13 cellular contexts compared by ENCODE assay signal in the genomic region with DNA sequence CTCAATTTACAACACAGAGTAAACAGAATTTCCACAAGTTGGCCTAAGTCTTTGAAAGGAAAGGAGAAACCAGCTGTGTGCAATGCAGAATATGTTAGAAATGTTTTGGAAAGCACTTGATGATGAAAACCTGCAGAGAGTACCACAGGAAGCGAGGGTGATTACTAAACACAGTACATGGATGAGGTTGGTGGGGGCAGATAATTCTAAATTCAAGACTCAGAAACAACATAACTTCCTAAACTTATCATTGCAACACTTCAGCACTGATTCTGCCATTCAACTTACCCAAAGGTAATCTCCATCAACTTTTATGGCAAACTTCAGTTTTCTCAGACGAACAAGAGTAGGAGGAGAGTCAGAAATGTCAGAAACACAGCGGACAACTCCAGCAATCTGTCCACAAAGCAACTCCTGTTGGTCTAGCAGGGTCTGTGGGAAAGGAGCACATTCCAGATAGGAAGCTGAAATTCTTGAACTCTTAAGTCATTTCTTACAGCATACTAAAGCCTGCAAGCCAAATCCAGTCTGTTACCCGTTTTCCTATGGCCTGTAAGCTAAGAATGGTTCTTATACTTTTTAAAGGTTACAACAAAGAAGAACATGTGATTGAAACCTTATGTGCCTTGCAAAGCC. TPM values are rescaled to one million over a fixed set of nuclear protein-coding genes. Genes with fewer than 3 reads are reported as not detected.
DNase-seq lines count a peak whose midpoint lies in the region.
"Had no signal": no experiment of that assay in that cellular context is flagged by ENCODE, and none has a peak within 500 bp of the region (broad histone marks: within the 10 kb centered on the region; RNA-seq: fewer than 3 reads in every experiment).

No MANE protein-coding gene starts in this region.

- H3K79me1 ChIP-seq in mesendoderm (ENCODE audit: low read length) = peaks cover 9% of the 10 kb centered on the region

- H3K79me2 ChIP-seq in mesendoderm (ENCODE audit: control insufficient read depth, insufficient read depth, low read length) = no peaks in the 10 kb centered on the region

- H2AK5ac ChIP-seq in mesendoderm (ENCODE audit: low read length) = no peak overlapping the region

- H3K4me1 ChIP-seq in HUES48 (ENCODE audit: control insufficient read depth, insufficient read depth, low read length) = peaks cover 7% of the 10 kb centered on the region; the same call in 1 of the 2 replicates
- H3K4me1 ChIP-seq in mesendoderm (ENCODE audit: control insufficient read depth, low read depth, low read length) = no peaks in the 10 kb centered on the region

- no peaks in the 10 kb centered on the region for H3K9me3 ChIP-seq in HUES48 (ENCODE audit: control insufficient read depth, insufficient read depth, low read length)
- H3K9me3 ChIP-seq: Caco-2 had no signal

- H3K27ac ChIP-seq in HUES48 (ENCODE audit: low read depth, low read length) = peak overlapping the region; percentile 46
- no peak overlapping the region for H3K27ac ChIP-seq in mesendoderm (ENCODE audit: low read depth, low read length)

- H3K23ac ChIP-seq in mesendoderm (ENCODE audit: low read length) = no peak overlapping the region

- H3K4me1 Mint-ChIP-seq in activated T-helper 2 cell treated with anti-CD3 and anti-CD28 coated beads, Interferon-gamma antibody, Interleukin-2, Interleukin-4, amounts not matched to agents 10 μg/mL and 5 μg/mL and 100 μg/mL, durations not matched to agents 14 hours and 24 hours and 36 hours (ENCODE audit: low read depth) = peaks cover 51% of the 10 kb centered on the region

- H2BK15ac ChIP-seq in mesendoderm (replicated peaks; ENCODE audit: low read depth) = no peak overlapping the region

- H3K27me3 Mint-ChIP-seq in activated T-helper 2 cell treated with anti-CD3 and anti-CD28 coated beads, Interferon-gamma antibody, Interleukin-2, Interleukin-4, amounts not matched to agents 10 μg/mL and 5 μg/mL and 100 μg/mL, durations not matched to agents 14 hours and 24 hours and 36 hours (ENCODE audit: low read depth) = no peaks in the 10 kb centered on the region
- H3K27me3 Mint-ChIP-seq: activated naive CD8-positive, alpha-beta T cell treated with anti-CD3 and anti-CD28 coated beads, Interleukin-2, amount 50 U/mL, for 24 hours; naive B cell had no signal

- H4K5ac ChIP-seq in mesendoderm (ENCODE audit: low read length) = no peak overlapping the region

- DNase-seq in COLO829 (ENCODE audit: low spot score) (peak; percentile 76), mesendoderm (peak; percentile 63), COLO668 (lab: John Stamatoyannopoulos, UW; ENCODE audit: unreplicated experiment) (no peak), SK-N-DZ (ENCODE audit: low spot score) (no peak), DMS79 treated with DMSO at 0.1 percent for 48 hours (lab: John Stamatoyannopoulos, UW) (no peak)
- no peak for DNase-seq in activated T-helper 2 cell treated with anti-CD3 and anti-CD28 coated beads, Interferon-gamma antibody, Interleukin-2, Interleukin-4, amounts not matched to agents 10 μg/mL and 5 μg/mL and 100 μg/mL, durations not matched to agents 14 hours and 24 hours and 36 hours (ENCODE audit: low spot score)
- DNase-seq in stimulated activated CD4-positive, alpha-beta T cell treated with anti-CD3 and anti-CD28 coated beads, Interleukin-1b, Interleukin-23, amount 100 ng/mL, for 48 hours = no peak
- DNase-seq: activated CD8-positive, alpha-beta T cell treated with anti-CD3 and anti-CD28 coated beads, Interleukin-2, amount 10 ng/mL, durations not matched to agents 7 days and 5 days; activated naive CD8-positive, alpha-beta T cell treated with anti-CD3 and anti-CD28 coated beads, Interleukin-2, amount 50 U/mL, for 24 hours; Caco-2; naive B cell; NCI-H748 treated with DMSO at 0.1 percent for 48 hours had no signal

- no peak overlapping the region for H3K4me3 Mint-ChIP-seq in activated T-helper 2 cell treated with anti-CD3 and anti-CD28 coated beads, Interferon-gamma antibody, Interleukin-2, Interleukin-4, amounts not matched to agents 10 μg/mL and 5 μg/mL and 100 μg/mL, durations not matched to agents 14 hours and 24 hours and 36 hours (ENCODE audit: low read depth)
- H3K4me3 Mint-ChIP-seq: activated CD8-positive, alpha-beta T cell treated with anti-CD3 and anti-CD28 coated beads, Interleukin-2, amount 10 ng/mL, durations not matched to agents 7 days and 5 days; activated naive CD8-positive, alpha-beta T cell treated with anti-CD3 and anti-CD28 coated beads, Interleukin-2, amount 50 U/mL, for 24 hours had no signal

- no peaks in the 10 kb centered on the region for H3K27me3 ChIP-seq in HUES48 (ENCODE audit: control insufficient read depth, insufficient read depth, low read length)
- H3K27me3 ChIP-seq in mesendoderm (ENCODE audit: insufficient read depth, low read length, poor library complexity) = no peaks in the 10 kb centered on the region

- no peak overlapping the region for H3K56ac ChIP-seq in mesendoderm (ENCODE audit: low read length)

- no peak overlapping the region for H4K8ac ChIP-seq in mesendoderm (ENCODE audit: low read depth, low read length)

- H3K36me3 ChIP-seq in HUES48 (ENCODE audit: control insufficient read depth, insufficient read depth, low read length) (peaks cover 83% of the 10 kb centered on the region), mesendoderm (ENCODE audit: control insufficient read depth, insufficient read depth, low read length) (no peaks in the 10 kb centered on the region)

- H3K9ac ChIP-seq in HUES48 (ENCODE audit: low read depth, low read length) (no peak overlapping the region), mesendoderm (ENCODE audit: low read length) (no peak overlapping the region)

- peak overlapping the region; percentile 65 for H3K27ac Mint-ChIP-seq in activated T-helper 2 cell treated with anti-CD3 and anti-CD28 coated beads, Interferon-gamma antibody, Interleukin-2, Interleukin-4, amounts not matched to agents 10 μg/mL and 5 μg/mL and 100 μg/mL, durations not matched to agents 14 hours and 24 hours and 36 hours
- H3K27ac Mint-ChIP-seq: activated CD8-positive, alpha-beta T cell treated with anti-CD3 and anti-CD28 coated beads, Interleukin-2, amount 10 ng/mL, durations not matched to agents 7 days and 5 days; activated naive CD8-positive, alpha-beta T cell treated with anti-CD3 and anti-CD28 coated beads, Interleukin-2, amount 50 U/mL, for 24 hours had no signal

- no peak overlapping the region for H3K4ac ChIP-seq in mesendoderm (ENCODE audit: low read depth, low read length)

- peaks cover 70% of the 10 kb centered on the region for H3K36me3 Mint-ChIP-seq in activated T-helper 2 cell treated with anti-CD3 and anti-CD28 coated beads, Interferon-gamma antibody, Interleukin-2, Interleukin-4, amounts not matched to agents 10 μg/mL and 5 μg/mL and 100 μg/mL, durations not matched to agents 14 hours and 24 hours and 36 hours (ENCODE audit: low read depth)

- WGBS in mesendoderm (ENCODE audit: extremely low coverage, insufficient coverage, low lambda C conversion rate) = no CpG with 5 or more reads among the region's 4 CpGs

- no peaks in the 10 kb centered on the region for H3K9me3 Mint-ChIP-seq in activated T-helper 2 cell treated with anti-CD3 and anti-CD28 coated beads, Interferon-gamma antibody, Interleukin-2, Interleukin-4, amounts not matched to agents 10 μg/mL and 5 μg/mL and 100 μg/mL, durations not matched to agents 14 hours and 24 hours and 36 hours
- H3K9me3 Mint-ChIP-seq: activated naive CD8-positive, alpha-beta T cell treated with anti-CD3 and anti-CD28 coated beads, Interleukin-2, amount 50 U/mL, for 24 hours; naive B cell had no signal

- H2BK120ac ChIP-seq in mesendoderm (ENCODE audit: low read depth, low read length) = no peak overlapping the region

- H3K18ac ChIP-seq in mesendoderm (ENCODE audit: low read length) = no peak overlapping the region

- no peak overlapping the region for H3K4me2 ChIP-seq in mesendoderm (ENCODE audit: low read length)

- no peak overlapping the region for H2BK5ac ChIP-seq in mesendoderm (ENCODE audit: low read length)

- intact Hi-C loops in activated T-helper 2 cell treated with anti-CD3 and anti-CD28 coated beads, Interferon-gamma antibody, Interleukin-2, Interleukin-4, amounts not matched to agents 10 μg/mL and 5 μg/mL and 100 μg/mL, durations not matched to agents 14 hours and 24 hours and 36 hours (cut with micrococcal nuclease) = no loop called here

- H3K4me3 ChIP-seq in HUES48 (ENCODE audit: low read depth, low read length) (no peak overlapping the region), mesendoderm (ENCODE audit: low read length) (no peak overlapping the region)

RNA-seq across cellular contexts. Expression of a gene that starts 6.8 kb away (rescaled TPM):
- 39.0 and 39.4 TPM in 2 replicates for total RNA-seq in activated T-helper 2 cell treated with anti-CD3 and anti-CD28 coated beads, Interferon-gamma antibody, Interleukin-2, Interleukin-4, amounts not matched to agents 10 μg/mL and 5 μg/mL and 100 μg/mL, durations not matched to agents 14 hours and 24 hours and 36 hours
- polyA plus RNA-seq in mesendoderm (2013, experiment 1 of 2) = 20.0 TPM
- 19.1 TPM for polyA plus RNA-seq in mesendoderm (2013, experiment 2 of 2)
- polyA plus RNA-seq in SK-N-DZ (2014; cell fraction: cytosol; rRNA removed) = 38.9 and 51.2 TPM in 2 replicates
- 78.9 and 90.3 TPM in 2 replicates for polyA plus RNA-seq in SK-N-DZ (2014; cell fraction: nucleus; rRNA removed)

RNA-seq across cellular contexts. Expression of a gene that starts 6.9 kb away (rescaled TPM):
- total RNA-seq in activated T-helper 2 cell treated with anti-CD3 and anti-CD28 coated beads, Interferon-gamma antibody, Interleukin-2, Interleukin-4, amounts not matched to agents 10 μg/mL and 5 μg/mL and 100 μg/mL, durations not matched to agents 14 hours and 24 hours and 36 hours = 21.6 and 23.0 TPM in 2 replicates
- polyA plus RNA-seq in mesendoderm (2013, experiment 1 of 2) = 17.7 TPM
- polyA plus RNA-seq in mesendoderm (2013, experiment 2 of 2) = 18.1 TPM
- 21.2 and 26.0 TPM in 2 replicates for polyA plus RNA-seq in SK-N-DZ (2014; cell fraction: cytosol; rRNA removed)
- 11.9 and 15.7 TPM in 2 replicates for polyA plus RNA-seq in SK-N-DZ (2014; cell fraction: nucleus; rRNA removed)

RNA-seq across cellular contexts. Expression of a gene that starts 35.5 kb away (rescaled TPM):
- 49.7 and 55.0 TPM in 2 replicates for total RNA-seq in activated T-helper 2 cell treated with anti-CD3 and anti-CD28 coated beads, Interferon-gamma antibody, Interleukin-2, Interleukin-4, amounts not matched to agents 10 μg/mL and 5 μg/mL and 100 μg/mL, durations not matched to agents 14 hours and 24 hours and 36 hours
- 17.8 TPM for polyA plus RNA-seq in mesendoderm (2013, experiment 1 of 2)
- 17.8 TPM for polyA plus RNA-seq in mesendoderm (2013, experiment 2 of 2)
- 29.2 and 66.0 TPM in 2 replicates for polyA plus RNA-seq in SK-N-DZ (2014; cell fraction: cytosol; rRNA removed)
- polyA plus RNA-seq in SK-N-DZ (2014; cell fraction: nucleus; rRNA removed) = 22.7 and 41.5 TPM in 2 replicates

RNA-seq across cellular contexts. Expression of a gene that starts 47.8 kb away (rescaled TPM):
- total RNA-seq in activated T-helper 2 cell treated with anti-CD3 and anti-CD28 coated beads, Interferon-gamma antibody, Interleukin-2, Interleukin-4, amounts not matched to agents 10 μg/mL and 5 μg/mL and 100 μg/mL, durations not matched to agents 14 hours and 24 hours and 36 hours = 14.2 and 14.5 TPM in 2 replicates
- 6.7 TPM for polyA plus RNA-seq in mesendoderm (2013, experiment 1 of 2)
- 6.5 TPM for polyA plus RNA-seq in mesendoderm (2013, experiment 2 of 2)
- polyA plus RNA-seq in SK-N-DZ (2014; cell fraction: cytosol; rRNA removed) = 6.3 and 6.6 TPM in 2 replicates
- polyA plus RNA-seq in SK-N-DZ (2014; cell fraction: nucleus; rRNA removed) = 1.8 and 2.7 TPM in 2 replicates
- total RNA-seq: Caco-2 had no signal

Comparison
In these comparisons a context has a peak if more than half of its experiments do, and no peak if none do; other contexts are left out.
1. DNase-seq: peak in COLO829 (single experiment) and mesendoderm (single experiment); none in activated T-helper 2 cell treated with anti-CD3 and anti-CD28 coated beads, Interferon-gamma antibody, Interleukin-2, Interleukin-4, amounts not matched to agents 10 μg/mL and 5 μg/mL and 100 μg/mL, durations not matched to agents 14 hours and 24 hours and 36 hours (single experiment), stimulated activated CD4-positive, alpha-beta T cell treated with anti-CD3 and anti-CD28 coated beads, Interleukin-1b, Interleukin-23, amount 100 ng/mL, for 48 hours (single experiment), COLO668 (single experiment), SK-N-DZ (single experiment) and DMS79 treated with DMSO at 0.1 percent for 48 hours (single experiment).